In the genomic region with DNA sequence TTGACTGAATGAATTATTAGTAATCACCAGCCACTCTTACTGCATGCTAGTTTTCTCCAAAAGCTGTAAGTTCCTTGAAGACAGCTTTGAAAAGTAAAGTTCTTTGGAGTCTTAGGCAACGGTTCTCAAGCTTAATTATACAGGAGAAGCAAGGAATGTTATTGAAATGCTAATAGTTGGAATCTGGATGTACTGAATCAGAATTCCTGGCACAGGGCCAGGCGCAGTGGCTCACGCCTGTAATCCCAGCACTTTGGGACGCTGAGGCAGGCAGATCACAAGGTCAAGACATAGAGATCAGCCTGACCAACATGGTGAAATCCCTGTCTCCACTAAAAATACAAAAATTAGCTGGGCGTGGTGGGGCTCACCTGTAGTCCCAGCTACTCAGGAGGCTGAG, we compare ENCODE assay signal across 17 cellular contexts. TPM values are rescaled to one million over a fixed set of nuclear protein-coding genes. Genes with fewer than 3 reads are reported as not detected.
DNase-seq lines count a peak whose midpoint lies in the region; ATAC-seq and TF ChIP-seq lines count a peak whose summit lies in the region.
"Had no signal": no experiment of that assay in that cellular context is flagged by ENCODE, and none has a peak within 500 bp of the region (broad histone marks: within the 10 kb centered on the region; RNA-seq: fewer than 3 reads in every experiment).

No MANE protein-coding gene starts in this region.

- H3K27ac Mint-ChIP-seq in MCF 10A (ENCODE audit: low read depth, unreplicated experiment), result no peak overlapping the region
- peak overlapping the region; percentile 57 for H3K27ac Mint-ChIP-seq in chondrocyte (ENCODE audit: unreplicated experiment)

- no peak overlapping the region for H3K4me2 ChIP-seq in mammary epithelial cell (ENCODE audit: insufficient read depth, low read depth, low read length)
- H3K4me2 ChIP-seq: A549 had no signal

- H4K20me1 ChIP-seq in mammary epithelial cell (ENCODE audit: insufficient read depth, low read length), result no peaks in the 10 kb centered on the region

- peaks cover 4% of the 10 kb centered on the region for H3K4me1 ChIP-seq in mammary epithelial cell (ENCODE audit: insufficient read depth, low read length)
- H3K4me1 ChIP-seq in right cardiac atrium (ENCODE audit: control insufficient read depth, insufficient read depth, low read length), result no peaks in the 10 kb centered on the region
- H3K4me1 ChIP-seq in aorta (ENCODE audit: control insufficient read depth in 1 of 2, insufficient read depth in 2 of 2, low read length in 2 of 2), result peaks cover 5 to 9% of the 10 kb centered on the region in 2 donors
- H3K4me1 ChIP-seq: A549, colonic mucosa had no signal

- H3K9me3 ChIP-seq in mammary epithelial cell (replicated peaks; ENCODE audit: insufficient read depth, low read length) (no peaks in the 10 kb centered on the region), right cardiac atrium (ENCODE audit: control insufficient read depth, low read length) (no peaks in the 10 kb centered on the region), aorta (ENCODE audit: control insufficient read depth, low read length) (no peaks in the 10 kb centered on the region)
- H3K9me3 ChIP-seq: A549, colonic mucosa had no signal

- no peak for ATAC-seq in right cardiac atrium
- ATAC-seq in aorta (ENCODE audit: low FRiP score), result no peak
- no peak for ATAC-seq in GM19324 (IDR thresholded peaks at IDR 0.05; ENCODE audit: low FRiP score, unreplicated experiment)
- ATAC-seq: A549, GM12878, PC-3 had no signal

- no peak overlapping the region for H3K4me3 ChIP-seq in mammary epithelial cell (replicated peaks in 1 of 3; ENCODE audit: insufficient read depth in 1 of 3, low read depth in 2 of 3, low read length in 3 of 3)
- H3K4me3 ChIP-seq in right cardiac atrium (ENCODE audit: low read length), result no peak overlapping the region
- H3K4me3 ChIP-seq in aorta (ENCODE audit: low read length in 2 of 2), result no peak overlapping the region
- H3K4me3 ChIP-seq: A549, colonic mucosa, GM12878 had no signal

- intact Hi-C loops in MCF 10A (cut with micrococcal nuclease), result loop anchor here (2.0 kb wide), 1 partner anchor 105 kb away; no protein-coding TSS in a partner anchor
- intact Hi-C loops in mammary epithelial cell (cut with micrococcal nuclease), result no loop called here
- intact Hi-C loops in right cardiac atrium (cut with DNase I), result no loop called here
- intact Hi-C loops in aorta (cut with DNase I), result no loop called here

- TF ChIP-seq CTCF in MCF 10A (IDR thresholded peaks at IDR 0.05; ENCODE audit: unreplicated experiment) (no peak), mammary epithelial cell (conservative IDR thresholded peaks at IDR 0.05 in 1 of 2, IDR thresholded peaks at IDR 0.05 in 1 of 2; ENCODE audit: extremely low read depth in 1 of 2, insufficient read depth in 1 of 2, low read depth in 1 of 2, low read length in 2 of 2) (no peak), chondrocyte (IDR thresholded peaks at IDR 0.05) (no peak)

- H3K4me3 Mint-ChIP-seq in MCF 10A (ENCODE audit: unreplicated experiment) (no peak overlapping the region), chondrocyte (ENCODE audit: unreplicated experiment) (no peak overlapping the region)

- POLR2A ChIA-PET in MCF 10A (lab: Yijun Ruan, JAX), result interaction anchor here (0.6 to 1.7 kb wide), 7 partner anchors 14 to 900 kb away, joined by 3 to 14 read pairs (median 3); no protein-coding TSS in a partner anchor

- in situ Hi-C loops in mammary epithelial cell (cut with MboI; ENCODE audit: low sequenced_read_pairs in 2 of 2), result loop anchor here in 1 of 2 donors (25.0 kb wide), 1 partner anchor 438 kb away; no protein-coding TSS in a partner anchor

- H3K27ac ChIP-seq in mammary epithelial cell (ENCODE audit: insufficient read depth, low read depth, low read length), result no peak overlapping the region
- no peak overlapping the region for H3K27ac ChIP-seq in right cardiac atrium (ENCODE audit: low read length)
- no peak overlapping the region for H3K27ac ChIP-seq in aorta (ENCODE audit: low read depth in 1 of 2, low read length in 2 of 2)
- H3K27ac ChIP-seq: A549, colonic mucosa had no signal

- no peaks in the 10 kb centered on the region for H3K27me3 ChIP-seq in mammary epithelial cell (ENCODE audit: insufficient read depth, low read length)
- H3K27me3 ChIP-seq in right cardiac atrium (ENCODE audit: control insufficient read depth, insufficient read depth), result no peaks in the 10 kb centered on the region
- no peaks in the 10 kb centered on the region for H3K27me3 ChIP-seq in aorta (ENCODE audit: control insufficient read depth in 1 of 2, insufficient read depth in 2 of 2, low read length in 1 of 2)
- H3K27me3 ChIP-seq: colonic mucosa had no signal

- BruUV-seq in MCF 10A (replicated peaks; lab: Mats Ljungman, UMichigan) (no TSS peak), mammary epithelial cell (replicated peaks; lab: Mats Ljungman, UMichigan) (no TSS peak)

- no peaks in the 10 kb centered on the region for H3K27me3 Mint-ChIP-seq in MCF 10A (ENCODE audit: insufficient read depth, unreplicated experiment)
- H3K27me3 Mint-ChIP-seq in chondrocyte (ENCODE audit: low read depth), result no peaks in the 10 kb centered on the region

- CTCF ChIA-PET in MCF 10A (lab: Yijun Ruan, JAX), result interaction anchor here (0.6 to 2.0 kb wide), 10 partner anchors 13 to 553 kb away, joined by 3 to 9 read pairs (median 3); no protein-coding TSS in a partner anchor
- CTCF ChIA-PET in mammary epithelial cell (lab: Charles Lee; ENCODE audit: low non-redundant PET), result interaction anchor here (0.7 kb wide), 1 partner anchor 22 kb away, joined by 3 read pairs; no protein-coding TSS in a partner anchor

- H3K9me3 Mint-ChIP-seq in MCF 10A (ENCODE audit: unreplicated experiment) (no peaks in the 10 kb centered on the region), chondrocyte (ENCODE audit: low read depth) (no peaks in the 10 kb centered on the region)

- DNase-seq in MCF 10A (ENCODE audit: unreplicated experiment), result peak; percentile 82
- no peak for DNase-seq in mammary epithelial cell
- no peak for DNase-seq in chondrocyte (ENCODE audit: low spot score)
- peak; percentile 26 to 56 (median 36) for DNase-seq in right cardiac atrium
- DNase-seq in aorta, result peak; percentile 54 to 81
- no peak for DNase-seq in NCI-H69 (lab: John Stamatoyannopoulos, UW)
- DNase-seq in NCI-H146 treated with DMSO at 0.1 percent for 48 hours (lab: John Stamatoyannopoulos, UW; ENCODE audit: unreplicated experiment), result no peak
- DNase-seq: activated CD4-positive, alpha-beta T cell treated with anti-CD3 and anti-CD28 coated beads, Interleukin-2, amount 50 U/mL, for 48 hours; activated gamma-delta T cell; colonic mucosa; NCI-H226; T-helper 2 cell had no signal

- no peaks in the 10 kb centered on the region for H3K36me3 ChIP-seq in mammary epithelial cell (ENCODE audit: insufficient read depth, low read length)
- H3K36me3 ChIP-seq in aorta (ENCODE audit: control insufficient read depth in 1 of 2, insufficient read depth in 2 of 2, low read length in 1 of 2), result no peaks in the 10 kb centered on the region
- H3K36me3 ChIP-seq: colonic mucosa had no signal

- WGBS in mammary epithelial cell (ENCODE audit: low coverage, missing lambda C conversion rate), result 58% methylated on average over 5 of the region's 5 CpGs
- WGBS in right cardiac atrium, result 48% methylated on average over 5 of the region's 5 CpGs
- WGBS in aorta, 2 donors, result 41 to 44% methylated on average over 5 of the region's 5 CpGs

- H3K4me1 Mint-ChIP-seq in MCF 10A (ENCODE audit: insufficient read depth, unreplicated experiment) (peaks cover 15% of the 10 kb centered on the region), chondrocyte (ENCODE audit: low read depth) (peaks cover 46% of the 10 kb centered on the region)

- H3K9ac ChIP-seq in mammary epithelial cell (ENCODE audit: insufficient read depth, low read length), result no peak overlapping the region

- H3K79me2 ChIP-seq in mammary epithelial cell (ENCODE audit: insufficient read depth, low read length), result no peaks in the 10 kb centered on the region

- H2AFZ ChIP-seq in mammary epithelial cell (ENCODE audit: low read depth, low read length), result no peak overlapping the region

- dilution Hi-C loops in mammary epithelial cell (cut with HindIII; ENCODE audit: low sequenced_read_pairs), result no loop called here

- H3K36me3 Mint-ChIP-seq in MCF 10A (ENCODE audit: insufficient read depth, unreplicated experiment), result no peaks in the 10 kb centered on the region
- no peaks in the 10 kb centered on the region for H3K36me3 Mint-ChIP-seq in chondrocyte (ENCODE audit: low read depth)

RNA-seq across cellular contexts. Expression of a gene that starts 33.4 kb away (rescaled TPM):
- total RNA-seq in MCF 10A (2022) (not detected in 2 replicates), mammary epithelial cell (under 1 TPM in 1 of 2 donors, not detected in 1; under 0.01 TPM), chondrocyte (0.55 to 13.9 TPM (median 0.77 TPM) in 3 replicates), right cardiac atrium (1 to 10 TPM in 1 of 4 donors, under 1 TPM in 3; 0.42 to 1.2 (median 0.44) TPM), aorta (1 to 10 TPM; 6.3 to 6.5 TPM)
- polyA plus RNA-seq in mammary epithelial cell (not detected), right cardiac atrium (0.20 TPM), aorta (10 to 100 TPM in 1 of 2 donors, 1 to 10 TPM in 1; 7.5 to 20.2 TPM)
- polyA minus RNA-seq in mammary epithelial cell, result not detected
- total RNA-seq: PC-3, ureter had no signal
- polyA plus RNA-seq: A549 had no signal

Comparison
In these comparisons a context has a peak if more than half of its experiments do, and no peak if none do; other contexts are left out.
1. DNase-seq: peak in MCF 10A (single experiment), right cardiac atrium (3 of 3) and aorta (2 of 2); none in mammary epithelial cell (single experiment), chondrocyte (single experiment), NCI-H69 (single experiment) and NCI-H146 treated with DMSO at 0.1 percent for 48 hours (single experiment).